Comparison of ENCODE assay signal across 19 cellular contexts in the genomic region with DNA sequence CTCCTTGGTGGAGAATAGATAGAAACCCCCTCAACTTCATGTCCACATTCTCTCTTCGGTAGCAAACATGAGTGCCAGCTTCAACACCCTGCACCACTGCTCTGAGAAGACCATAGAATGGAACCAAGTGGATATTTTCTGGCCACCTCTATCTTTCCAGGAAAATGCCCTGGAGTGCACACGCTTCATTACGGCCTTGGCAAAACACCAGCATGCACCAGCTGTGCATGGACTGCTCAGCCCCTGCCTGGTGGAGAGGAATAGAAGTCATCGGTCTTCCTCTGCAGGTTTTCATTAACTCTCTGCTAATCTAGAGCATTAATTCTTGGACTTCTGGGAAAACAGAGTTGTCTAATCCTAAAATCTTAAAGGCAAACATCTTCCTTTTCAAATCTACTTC.
A peak's percentile ranks its signal among the peaks of the same experiment; 100 is the strongest.
DNase-seq lines count a peak whose midpoint lies in the region; ATAC-seq and TF ChIP-seq lines count a peak whose summit lies in the region.
"Had no signal": no experiment of that assay in that cellular context is flagged by ENCODE, and none has a peak within 500 bp of the region (broad histone marks: within the 10 kb centered on the region; RNA-seq: fewer than 3 reads in every experiment).

No MANE protein-coding gene starts in this region.

- in situ Hi-C loops in KBM-7 (cut with MboI; ENCODE audit: low pct_unique_long_range_greater_than_20kb, low sequenced_read_pairs): no loop called here

- H3K27me3 ChIP-seq in stomach: no peaks in the 10 kb centered on the region

- H3K27ac ChIP-seq in stomach: no peak overlapping the region
- H3K27ac ChIP-seq: coronary artery, KMS-11 had no signal

- no peaks in the 10 kb centered on the region for H3K9me3 ChIP-seq in stomach

- H3K4me1 Mint-ChIP-seq in brain: peaks cover 60% of the 10 kb centered on the region
- H3K4me1 Mint-ChIP-seq: CD4-positive, CD25-positive, alpha-beta regulatory T cell had no signal

- TF ChIP-seq CTCF in brain (conservative IDR thresholded peaks at IDR 0.05) (no peak), stomach (IDR thresholded peaks at IDR 0.05) (no peak)

- H3K4me1 ChIP-seq in stomach: no peaks in the 10 kb centered on the region

- DNase-seq in NCI-H82 (lab: John Stamatoyannopoulos, UW) (peak; percentile 20), NCI-H82 treated with DMSO at 0.1 percent for 48 hours (lab: John Stamatoyannopoulos, UW; ENCODE audit: unreplicated experiment) (no peak), NCI-H2171 treated with DMSO at 0.1 percent for 48 hours (lab: John Stamatoyannopoulos, UW) (peak; percentile 54), putamen (ENCODE audit: low spot score) (peak; percentile 49), stomach (no peak), KBM-7 (no peak)
- DNase-seq: activated CD4-positive, alpha-beta T cell treated with anti-CD3 and anti-CD28 coated beads, Interleukin-2, amount 50 U/mL, for 4 hours; activated naive CD4-positive, alpha-beta T cell; CD4-positive, CD25-positive, alpha-beta regulatory T cell; left colon; NCI-H1105; stimulated activated naive CD4-positive, alpha-beta T cell; T-helper 1 cell; trophoblast cell had no signal

- H3K27ac Mint-ChIP-seq in brain: peak overlapping the region; percentile 56 to 94 (median 89)
- H3K27ac Mint-ChIP-seq: CD4-positive, CD25-positive, alpha-beta regulatory T cell had no signal

- TF ChIP-seq POLR2A in stomach (IDR thresholded peaks at IDR 0.05): no peak

- intact Hi-C loops in stomach (cut with DNase I; ENCODE audit: low total_unique reads): no loop called here

- H3K36me3 ChIP-seq in stomach: no peaks in the 10 kb centered on the region

- peak overlapping the region in 4 of 5 experiments; percentile 72 to 81 (median 78) for H3K4me3 Mint-ChIP-seq in brain
- H3K4me3 Mint-ChIP-seq: CD4-positive, CD25-positive, alpha-beta regulatory T cell had no signal

- H3K27me3 Mint-ChIP-seq in brain: no peaks in the 10 kb centered on the region

- no peaks in the 10 kb centered on the region for H3K9me3 Mint-ChIP-seq in brain
- H3K9me3 Mint-ChIP-seq: CD4-positive, CD25-positive, alpha-beta regulatory T cell had no signal

- WGBS in stomach, 5 donors: 38 to 57% (median 41%) methylated on average over 4 of the region's 4 CpGs

- no peak for ATAC-seq in GM21423 (IDR thresholded peaks at IDR 0.05; ENCODE audit: unreplicated experiment)
- ATAC-seq: left colon, right cardiac atrium had no signal

- H3K4me3 ChIP-seq in stomach: no peak overlapping the region
- H3K4me3 ChIP-seq: coronary artery had no signal

- H3K36me3 Mint-ChIP-seq in brain: peaks cover 4% of the 10 kb centered on the region
- H3K36me3 Mint-ChIP-seq: CD4-positive, CD25-positive, alpha-beta regulatory T cell had no signal

- TF ChIP-seq EP300 in stomach (IDR thresholded peaks at IDR 0.05): no peak

Comparison
In these comparisons a context has a peak if more than half of its experiments do, and no peak if none do; other contexts are left out.
1. DNase-seq: peak in NCI-H82 (single experiment), NCI-H2171 treated with DMSO at 0.1 percent for 48 hours (single experiment) and putamen (single experiment); none in NCI-H82 treated with DMSO at 0.1 percent for 48 hours (single experiment), stomach (single experiment) and KBM-7 (single experiment).